ENCODE assay signal across 8 cellular contexts in genomic region chr16:10971560-10971961, GRCh38. TPM values are rescaled to one million over a fixed set of nuclear protein-coding genes. Genes with fewer than 3 reads are reported as not detected.
A peak's percentile ranks its signal among the peaks of the same experiment; 100 is the strongest.
DNase-seq lines count a peak whose midpoint lies in the region; ATAC-seq, FAIRE-seq and TF ChIP-seq lines count a peak whose summit lies in the region.

No MANE protein-coding gene starts in this region.

- no peak overlapping the region for H3K27ac Mint-ChIP-seq in endodermal cell

- H3K36me3 ChIP-seq in SU-DHL-6 (ENCODE audit: low read length) = no peaks in the 10 kb centered on the region
- H3K36me3 ChIP-seq in endodermal cell (ENCODE audit: control insufficient read depth, insufficient read depth, low read length) = peaks cover 41% of the 10 kb centered on the region
- peaks cover 28 to 52% of the 10 kb centered on the region in 2 experiments for H3K36me3 ChIP-seq in mesenchymal stem cell (ENCODE audit: control insufficient read depth in 1 of 2, insufficient read depth in 2 of 2, low read depth in 1 of 2, low read length in 2 of 2)

- in situ Hi-C loops in G401 (cut with HindIII; ENCODE audit: low sequenced_read_pairs) = no loop called here

- no peak overlapping the region for H2BK5ac ChIP-seq in mesenchymal stem cell (ENCODE audit: low read depth, low read length, poor library complexity, severe bottlenecking)

- no peaks in the 10 kb centered on the region for H3F3A ChIP-seq in SU-DHL-6 (ENCODE audit: insufficient read depth)

- no peak overlapping the region for H3K14ac ChIP-seq in mesenchymal stem cell (ENCODE audit: low read length in 2 of 2)

- no peaks in the 10 kb centered on the region for H3K9me3 Mint-ChIP-seq in endodermal cell

- POLR2A ChIA-PET in A549 (lab: Yijun Ruan, JAX) = interaction anchor here (1.7 kb wide), 1 partner anchor 285 kb away, joined by 30 read pairs; the partner anchor contains the start of gene SOCS1

- H3K79me2 ChIP-seq in SU-DHL-6 (ENCODE audit: insufficient read depth, low read length) = no peaks in the 10 kb centered on the region

- no peak for TF ChIP-seq POLR2A in A549 (IDR thresholded peaks at IDR 0.05; ENCODE audit: low read length)

- no peak overlapping the region for H2AK5ac ChIP-seq in mesenchymal stem cell (ENCODE audit: low read length, severe bottlenecking)

- 49% methylated on average over 3 of the region's 3 CpGs for WGBS in A549 (ENCODE audit: missing lambda C conversion rate)
- WGBS in endodermal cell (ENCODE audit: insufficient coverage in 1 of 2, insufficient read length in 1 of 2), 2 experiments = 47 to 57% methylated on average over 3 of the region's 3 CpGs
- WGBS in mesenchymal stem cell = 5% methylated on average over 3 of the region's 3 CpGs

- H2BK12ac ChIP-seq in mesenchymal stem cell (ENCODE audit: low read length in 2 of 2) = peak overlapping the region; percentile 43 to 59

- peaks cover 27% of the 10 kb centered on the region for H3K36me3 Mint-ChIP-seq in endodermal cell (ENCODE audit: low read depth)

- peak overlapping the region in 1 of 2 experiments; percentile 52 for H3K18ac ChIP-seq in mesenchymal stem cell (ENCODE audit: low read depth in 1 of 2, low read length in 2 of 2)

- ATAC-seq in A549 (peak; percentile 63 to 81; a peak in 4 of 6 replicates), HG03469 (IDR thresholded peaks at IDR 0.05; ENCODE audit: unreplicated experiment) (no peak), GM19452 (IDR thresholded peaks at IDR 0.05; ENCODE audit: unreplicated experiment) (no peak)

- H4K8ac ChIP-seq in mesenchymal stem cell (ENCODE audit: low read length) = no peak overlapping the region

- no peak overlapping the region for H3K23ac ChIP-seq in mesenchymal stem cell (ENCODE audit: low read length in 2 of 2)

- FAIRE-seq in A549 (lab: Jason Lieb, UNC) = no peak

- H3K4me3 ChIP-seq in A549 = no peak overlapping the region
- no peak overlapping the region for H3K4me3 ChIP-seq in SU-DHL-6 (ENCODE audit: insufficient read depth, low read length, poor library complexity, severe bottlenecking)
- no peak overlapping the region for H3K4me3 ChIP-seq in endodermal cell (ENCODE audit: low read length)
- H3K4me3 ChIP-seq in mesenchymal stem cell (ENCODE audit: insufficient read depth in 1 of 2, low read depth in 1 of 2, low read length in 2 of 2) = no peak overlapping the region

- no peak for TF ChIP-seq EP300 in A549 (IDR thresholded peaks at IDR 0.05)

- TF ChIP-seq CTCF in A549 (IDR thresholded peaks at IDR 0.05) (peak; percentile 80), SU-DHL-6 (IDR thresholded peaks at IDR 0.05; ENCODE audit: insufficient read depth, low read length, poor library complexity, severe bottlenecking) (peak; percentile 67), endodermal cell (conservative IDR thresholded peaks at IDR 0.05) (peak; percentile 89)

- peaks cover 19% of the 10 kb centered on the region for H3K79me1 ChIP-seq in mesenchymal stem cell (replicated peaks; ENCODE audit: low read length, poor library complexity, severe bottlenecking)

- H3K9ac ChIP-seq in SU-DHL-6 (ENCODE audit: low read length) (no peak overlapping the region), endodermal cell (ENCODE audit: extremely low read depth, low read length, poor library complexity, severe bottlenecking) (no peak overlapping the region), mesenchymal stem cell (ENCODE audit: low read length) (peak overlapping the region; percentile 23)

- peak overlapping the region; percentile 24 for H2BK120ac ChIP-seq in mesenchymal stem cell (ENCODE audit: low read depth, low read length)

- CTCF ChIA-PET in A549 (lab: Yijun Ruan, JAX) = interaction anchor here (0.6 to 19.6 kb wide), 44 partner anchors 8 to 826 kb away, joined by 3 to 364 read pairs (median 4); partner anchors contain the start of genes CLEC16A, PRM2, SOCS1 and ZC3H7A

- no peak overlapping the region for H3K4me3 Mint-ChIP-seq in endodermal cell

- H3K4me1 ChIP-seq in A549 (no peaks in the 10 kb centered on the region), endodermal cell (ENCODE audit: control insufficient read depth, insufficient read depth, low read length) (peaks cover 6% of the 10 kb centered on the region), mesenchymal stem cell (ENCODE audit: control insufficient read depth, insufficient read depth, low read depth, low read length) (peaks cover 7% of the 10 kb centered on the region)

- H3K4ac ChIP-seq in mesenchymal stem cell (ENCODE audit: low read depth in 1 of 2, low read length in 2 of 2) = peak overlapping the region in 1 of 2 experiments; percentile 35

- H3K9me2 ChIP-seq in SU-DHL-6 (replicated peaks; ENCODE audit: insufficient read depth, low read length) = no peaks in the 10 kb centered on the region

- no peak overlapping the region for H2BK15ac ChIP-seq in mesenchymal stem cell (ENCODE audit: low read depth, poor library complexity, severe bottlenecking)

- no peak overlapping the region for H4K91ac ChIP-seq in mesenchymal stem cell (ENCODE audit: low read length)

- no peaks in the 10 kb centered on the region for H3K9me3 ChIP-seq in A549
- H3K9me3 ChIP-seq in SU-DHL-6 (ENCODE audit: insufficient read depth, low read length) = no peaks in the 10 kb centered on the region
- H3K9me3 ChIP-seq in endodermal cell (ENCODE audit: control insufficient read depth, low read length) = no peaks in the 10 kb centered on the region
- H3K9me3 ChIP-seq in mesenchymal stem cell (ENCODE audit: control insufficient read depth, low read length) = no peaks in the 10 kb centered on the region

- H3K27me3 ChIP-seq in SU-DHL-6 (ENCODE audit: low read length) = no peaks in the 10 kb centered on the region
- H3K27me3 ChIP-seq in endodermal cell (ENCODE audit: control insufficient read depth, insufficient read depth, low read length, poor library complexity, severe bottlenecking) = no peaks in the 10 kb centered on the region
- H3K27me3 ChIP-seq in mesenchymal stem cell (ENCODE audit: control insufficient read depth in 1 of 2, insufficient read depth in 1 of 2, low read length in 2 of 2) = no peaks in the 10 kb centered on the region

- H3K4me2 ChIP-seq in A549 (no peak overlapping the region), SU-DHL-6 (ENCODE audit: low read depth, low read length, poor library complexity, severe bottlenecking) (no peak overlapping the region), mesenchymal stem cell (ENCODE audit: low read length, poor library complexity, severe bottlenecking) (no peak overlapping the region)

- H4K20me1 ChIP-seq in SU-DHL-6 (ENCODE audit: low read depth, low read length) = no peaks in the 10 kb centered on the region

- peak; percentile 89 to 91 for TF ChIP-seq RAD21 in A549 (conservative IDR thresholded peaks at IDR 0.05 in 1 of 2, IDR thresholded peaks at IDR 0.05 in 1 of 2)

- H3K27me3 Mint-ChIP-seq in endodermal cell (ENCODE audit: insufficient read depth) = no peaks in the 10 kb centered on the region

- no peak overlapping the region for H2AFZ ChIP-seq in SU-DHL-6 (ENCODE audit: low read depth, low read length, severe bottlenecking)
- H2AFZ ChIP-seq in mesenchymal stem cell (ENCODE audit: low read depth, low read length) = no peak overlapping the region

- H3K4me1 Mint-ChIP-seq in endodermal cell = peaks cover 8% of the 10 kb centered on the region

- peak; percentile 51 to 77 for DNase-seq in A549 (ENCODE audit: low read depth in 1 of 2, low spot score in 1 of 2)
- peak; percentile 85 for DNase-seq in G401 (ENCODE audit: low spot score)
- peak; percentile 64 for DNase-seq in NCI-H1092 treated with DMSO at 0.1 percent for 48 hours (lab: John Stamatoyannopoulos, UW)
- DNase-seq in endodermal cell = peak; percentile 72
- DNase-seq in mesenchymal stem cell = peak; percentile 87

- H3K27ac ChIP-seq in A549 (peak overlapping the region in 1 of 2 experiments; percentile 15; a peak in 1 of 6 replicates), SU-DHL-6 (ENCODE audit: low read depth, low read length) (no peak overlapping the region), endodermal cell (ENCODE audit: low read depth, low read length) (no peak overlapping the region), mesenchymal stem cell (ENCODE audit: low read length, poor library complexity, severe bottlenecking) (no peak overlapping the region)

TF ChIP-seq in A549, 52 proteins besides CTCF, POLR2A, EP300 and RAD21:
- TF ChIP-seq RNF2 (IDR thresholded peaks at IDR 0.05; ENCODE audit: borderline replicate concordance, low read depth) = no peak
- TF ChIP-seq SMC3 (IDR thresholded peaks at IDR 0.05) = peak; percentile 82
- TF ChIP-seq CHD2 (IDR thresholded peaks at IDR 0.05; ENCODE audit: low read length, partially characterized antibody) = peak; percentile 31
- TF ChIP-seq CEBPB (IDR thresholded peaks at IDR 0.05) = no peak

RNA-seq across cellular contexts. Expression of gene CLEC16A, which starts 27.2 kb away (rescaled TPM):
- polyA plus RNA-seq in A549 (2011; rRNA removed) (10.4 and 10.6 TPM in 2 replicates), A549 (2017; fragmentation: RNase III; extraction: RNeasy Plus Mini Kit Qiagen cat#74134 plus additional on column Dnase treatment) (8.3 to 8.5 TPM (median 8.4 TPM) in 3 replicates)
- polyA plus RNA-seq in A549 (2012; cell fraction: cytosol; rRNA removed) = 8.6 and 10.8 TPM in 2 replicates
- polyA plus RNA-seq in A549 (2012; cell fraction: nucleus; rRNA removed) = 14.2 and 15.6 TPM in 2 replicates
- 27.4 and 34.2 TPM in 2 replicates for polyA minus RNA-seq in A549 (2011; rRNA and poly(A)+ RNA removed)
- 15.6 and 16.6 TPM in 2 replicates for total RNA-seq in G401 (2014; rRNA removed; shearing (Covaris generic))
- 10 to 100 TPM; 19.5 to 28.3 TPM for total RNA-seq in endodermal cell
- 15.6 TPM for polyA plus RNA-seq in endodermal cell (2013, experiment 1 of 2)
- polyA plus RNA-seq in endodermal cell (2013, experiment 2 of 2) = 15.2 TPM
- 8.6 TPM for polyA plus RNA-seq in mesenchymal stem cell (2013, experiment 1 of 2)
- 8.3 TPM for polyA plus RNA-seq in mesenchymal stem cell (2013, experiment 2 of 2)

RNA-seq across cellular contexts. Expression of gene DEXI, which starts 29.3 kb away (rescaled TPM):
- 22.0 and 27.1 TPM in 2 replicates for polyA plus RNA-seq in A549 (2011; rRNA removed)
- polyA plus RNA-seq in A549 (2012; cell fraction: cytosol; rRNA removed) = 45.9 and 57.8 TPM in 2 replicates
- polyA plus RNA-seq in A549 (2012; cell fraction: nucleus; rRNA removed) = 45.3 and 46.2 TPM in 2 replicates
- 31.9 to 34.0 TPM (median 33.0 TPM) in 3 replicates for polyA plus RNA-seq in A549 (2017; fragmentation: RNase III; extraction: RNeasy Plus Mini Kit Qiagen cat#74134 plus additional on column Dnase treatment)
- polyA minus RNA-seq in A549 (2011; rRNA and poly(A)+ RNA removed) = 16.8 and 26.1 TPM in 2 replicates
- 90.6 and 91.9 TPM in 2 replicates for total RNA-seq in G401 (2014; rRNA removed; shearing (Covaris generic))
- total RNA-seq in endodermal cell = 10 to 100 TPM; 31.5 to 32.0 TPM
- 33.2 TPM for polyA plus RNA-seq in endodermal cell (2013, experiment 1 of 2)
- 31.2 TPM for polyA plus RNA-seq in endodermal cell (2013, experiment 2 of 2)
- 26.6 TPM for polyA plus RNA-seq in mesenchymal stem cell (2013, experiment 1 of 2)
- polyA plus RNA-seq in mesenchymal stem cell (2013, experiment 2 of 2) = 28.1 TPM

Comparison
In these comparisons a context has a peak if more than half of its experiments do, and no peak if none do; other contexts are left out.
1. ATAC-seq: peak in A549 (2 of 2); none in HG03469 (single experiment) and GM19452 (single experiment).
2. Peak in every context shown above with its lines, with median percentiles within 50 percentile points of each other: DNase-seq and CTCF ChIP-seq.